In genomic region chr7:133958822-133959221, GRCh38 we compare ENCODE assay signal across 29 cellular contexts.
"Had no signal": no experiment of that assay in that cellular context is flagged by ENCODE, and none has a peak within 500 bp of the region (broad histone marks: within the 10 kb centered on the region; RNA-seq: fewer than 3 reads in every experiment).

No MANE protein-coding gene starts in this region.

- H3K27me3 ChIP-seq: Peyer's patch had no signal

- H3K27ac ChIP-seq: Peyer's patch, RWPE1 had no signal

- DNase-seq: activated CD4-positive, alpha-beta T cell treated with anti-CD3 and anti-CD28 coated beads, Interleukin-2, amount 10 ng/mL, durations not matched to agents 24 days and 14 days; activated CD4-positive, alpha-beta T cell treated with anti-CD3 and anti-CD28 coated beads, Interleukin-2, amount 50 U/mL, for 4 hours; activated CD8-positive, alpha-beta T cell treated with anti-CD3 and anti-CD28 coated beads, Interleukin-2, amount 10 ng/mL, durations not matched to agents 7 days and 5 days; activated effector memory CD4-positive, alpha-beta T cell treated with Interleukin-2 at 50 U/mL for 16 hours; activated naive CD4-positive, alpha-beta T cell treated with anti-CD3 and anti-CD28 coated beads, Interleukin-2, amount 10 ng/mL, durations not matched to agents 7 days and 5 days; activated naive CD8-positive, alpha-beta T cell treated with anti-CD3 and anti-CD28 coated beads, Interleukin-2, amount 50 U/mL, for 24 hours; activated T-cell treated with anti-CD3 and anti-CD28 coated beads, Interleukin-2, amount 50 U/mL, for 24 hours; anterior cingulate cortex; caudate nucleus; NCI-H1092 treated with DMSO at 0.1 percent for 48 hours; NCI-H1436; NCI-H1694; NCI-H1930; NCI-H2081 treated with DMSO at 0.1 percent for 48 hours; NCI-H2171; NCI-H446 treated with DMSO at 0.1 percent for 48 hours; NCI-H524; NCI-H69; NCI-H82; PC-3; Peyer's patch; SIG-M5; T-cell; T-helper 2 cell; T-helper 9 cell had no signal

- H3K36me3 ChIP-seq: Peyer's patch had no signal

- H3K4me1 ChIP-seq: Peyer's patch had no signal

- H3K4me3 ChIP-seq: Peyer's patch had no signal

- ATAC-seq: activated CD8-positive, alpha-beta T cell treated with anti-CD3 and anti-CD28 coated beads, Interleukin-2, amount 10 ng/mL, durations not matched to agents 7 days and 5 days; activated naive CD8-positive, alpha-beta T cell treated with anti-CD3 and anti-CD28 coated beads, Interleukin-2, amount 50 U/mL, for 24 hours; PC-3; Right ventricle myocardium inferior; SK-N-SH treated with all-trans-retinoic acid at 6 μM for 48 hours; T-cell had no signal

- FAIRE-seq: bronchial epithelial cell had no signal

- H3K9me3 ChIP-seq: Peyer's patch had no signal
